In the genomic region with DNA sequence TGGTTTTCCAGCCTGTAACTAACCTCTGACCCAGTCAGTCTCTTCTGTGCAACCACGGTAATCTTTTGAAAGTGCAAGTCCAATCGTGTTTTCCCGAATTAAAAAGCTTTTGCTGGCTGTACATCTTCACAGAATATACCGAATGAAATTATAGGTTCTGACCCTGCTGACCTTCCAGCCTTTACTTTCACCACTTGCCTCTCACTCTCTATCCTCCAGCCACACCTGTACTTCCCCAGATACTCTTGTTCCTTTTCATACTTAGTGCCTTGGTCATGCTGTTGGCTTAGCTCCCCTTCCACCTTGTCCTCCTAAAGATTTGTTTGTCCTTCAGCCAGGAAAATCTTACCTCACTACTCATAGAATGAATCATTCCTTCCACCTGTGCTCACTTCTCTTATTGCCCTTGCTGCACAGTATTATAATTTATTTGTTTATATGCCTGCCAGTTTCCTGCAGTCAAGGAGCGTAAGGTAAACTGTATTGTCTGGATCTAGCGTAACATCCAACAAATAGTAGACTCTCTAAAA, we compare ENCODE assay signal across 15 cellular contexts. TPM values are rescaled to one million over a fixed set of nuclear protein-coding genes. Genes with fewer than 3 reads are reported as not detected.
DNase-seq lines count a peak whose midpoint lies in the region; ATAC-seq, FAIRE-seq and TF ChIP-seq lines count a peak whose summit lies in the region.
"Had no signal": no experiment of that assay in that cellular context is flagged by ENCODE, and none has a peak within 500 bp of the region (broad histone marks: within the 10 kb centered on the region; RNA-seq: fewer than 3 reads in every experiment).

No MANE protein-coding gene starts in this region.

- H3K4me3 Mint-ChIP-seq in CD4-positive, alpha-beta memory T cell: peak overlapping the region in 5 of 8 donors; percentile 5 to 61 (median 22)
- H3K4me3 Mint-ChIP-seq in IgD-negative memory B cell: peak overlapping the region in 2 of 4 donors; percentile 36 to 82
- peak overlapping the region in 4 of 10 donors; percentile 2 to 37 (median 26) for H3K4me3 Mint-ChIP-seq in naive thymus-derived CD4-positive, alpha-beta T cell

- H3K4me3 ChIP-seq in CD4-positive, alpha-beta memory T cell (ENCODE audit: low read length in 2 of 2): no peak overlapping the region
- no peak overlapping the region for H3K4me3 ChIP-seq in K562
- H3K4me3 ChIP-seq in naive thymus-derived CD4-positive, alpha-beta T cell (ENCODE audit: low read length): no peak overlapping the region

- H2AFZ ChIP-seq in K562 (ENCODE audit: low read depth, low read length): peak overlapping the region; percentile 89

- in situ Hi-C loops in K562 (cut with MboI): no loop called here

- POLR2A ChIA-PET in CD4-positive, alpha-beta memory T cell (lab: Charles Lee; ENCODE audit: partially characterized antibody): interaction anchor here (6.3 kb wide), 1 partner anchor 42 kb away, joined by 138 read pairs; the partner anchor contains the start of genes DNAJB9 and THAP5
- POLR2A ChIA-PET in K562 (lab: Yijun Ruan, JAX): interaction anchor here (1.0 to 3.1 kb wide), 2 partner anchors 9 to 41 kb away, joined by 5 to 19 read pairs; partner anchors contain the start of genes DNAJB9 and THAP5
- POLR2A ChIA-PET in naive thymus-derived CD4-positive, alpha-beta T cell (lab: Charles Lee): interaction anchor here (6.1 kb wide), 1 partner anchor 42 kb away, joined by 95 read pairs; the partner anchor contains the start of genes DNAJB9 and THAP5

- H3K9me3 Mint-ChIP-seq in CD4-positive, alpha-beta memory T cell: no peaks in the 10 kb centered on the region
- H3K9me3 Mint-ChIP-seq in IgD-negative memory B cell: no peaks in the 10 kb centered on the region
- H3K9me3 Mint-ChIP-seq in naive thymus-derived CD4-positive, alpha-beta T cell: peaks cover 0 to 3% (median 0%) of the 10 kb centered on the region in 11 donors

- TF ChIP-seq EP300 in K562 (IDR thresholded peaks at IDR 0.05; ENCODE audit: low read length): no peak

- no peak for TF ChIP-seq RAD21 in K562 (CRISPR knock-in tag; conservative IDR thresholded peaks at IDR 0.05 in 1 of 2, IDR thresholded peaks at IDR 0.05 in 1 of 2)

- WGBS in K562 (ENCODE audit: insufficient coverage, low coverage, missing lambda C conversion rate): 77% methylated on average over 6 of the region's 6 CpGs

- no peak overlapping the region for H3K4me2 ChIP-seq in K562 (ENCODE audit: insufficient read depth, low read length)
- H3K4me2 ChIP-seq: KMS-11 had no signal

- H3K9ac ChIP-seq in K562 (ENCODE audit: insufficient read depth in 1 of 2, low read depth in 2 of 2, low read length in 2 of 2): no peak overlapping the region
- H3K9ac ChIP-seq: KMS-11 had no signal

- no peaks in the 10 kb centered on the region for H3K27me3 ChIP-seq in CD4-positive, alpha-beta memory T cell (ENCODE audit: insufficient read depth, low read length)
- no peaks in the 10 kb centered on the region for H3K27me3 ChIP-seq in K562 (ENCODE audit: control insufficient read depth in 2 of 2, insufficient read depth in 2 of 2, low read length in 2 of 2)
- no peaks in the 10 kb centered on the region for H3K27me3 ChIP-seq in naive thymus-derived CD4-positive, alpha-beta T cell (ENCODE audit: control insufficient read depth in 2 of 2, insufficient read depth in 2 of 2, low read length in 2 of 2)

- no peak for TF ChIP-seq CTCF in K562 (IDR thresholded peaks at IDR 0.05 in 2 of 3, conservative IDR thresholded peaks at IDR 0.05 in 1 of 3; ENCODE audit: insufficient read depth in 2 of 3, low read depth in 1 of 3, low read length in 3 of 3)

- peaks cover 0 to 2% of the 10 kb centered on the region in 2 donors for H3K27me3 Mint-ChIP-seq in CD4-positive, alpha-beta memory T cell
- H3K27me3 Mint-ChIP-seq in IgD-negative memory B cell: no peaks in the 10 kb centered on the region
- H3K27me3 Mint-ChIP-seq in naive thymus-derived CD4-positive, alpha-beta T cell: peaks cover 0 to 10% (median 4%) of the 10 kb centered on the region in 5 donors

- no peak for ATAC-seq in K562
- ATAC-seq in naive thymus-derived CD4-positive, alpha-beta T cell: no peak
- ATAC-seq in GM21619 (IDR thresholded peaks at IDR 0.05; ENCODE audit: unreplicated experiment): no peak
- no peak for ATAC-seq in HG03135 (IDR thresholded peaks at IDR 0.05; ENCODE audit: unreplicated experiment)

- BruUV-seq in K562 (replicated peaks; lab: Mats Ljungman, UMichigan): no TSS peak

- no peak for TF ChIP-seq POLR2A in K562 (conservative IDR thresholded peaks at IDR 0.05)

- CTCF ChIA-PET in CD4-positive, alpha-beta memory T cell (lab: Charles Lee; ENCODE audit: partially characterized antibody): no interaction called here
- CTCF ChIA-PET in K562 (lab: Yijun Ruan, JAX; ENCODE audit: low intra/inter-chr PET ratio): no interaction called here
- CTCF ChIA-PET in naive thymus-derived CD4-positive, alpha-beta T cell (lab: Charles Lee): no interaction called here

- FAIRE-seq in K562 (lab: Jason Lieb, UNC): no peak
- FAIRE-seq: G401.6 had no signal

- H3K27ac ChIP-seq in CD4-positive, alpha-beta memory T cell (ENCODE audit: low read depth, low read length): no peak overlapping the region
- H3K27ac ChIP-seq in K562 (ENCODE audit: extremely low read depth, low read depth, low read length): no peak overlapping the region
- no peak overlapping the region for H3K27ac ChIP-seq in naive thymus-derived CD4-positive, alpha-beta T cell (ENCODE audit: low read depth, low read length)
- H3K27ac ChIP-seq: KMS-11 had no signal

- H3K9me3 ChIP-seq in CD4-positive, alpha-beta memory T cell (ENCODE audit: control insufficient read depth in 1 of 2, low read length in 2 of 2): no peaks in the 10 kb centered on the region
- H3K9me3 ChIP-seq in K562 (replicated peaks; ENCODE audit: control insufficient read depth, insufficient read depth, low read depth, low read length): no peaks in the 10 kb centered on the region
- no peaks in the 10 kb centered on the region for H3K9me3 ChIP-seq in naive thymus-derived CD4-positive, alpha-beta T cell (ENCODE audit: control insufficient read depth in 2 of 3, low read length in 3 of 3)

- H3K36me3 Mint-ChIP-seq in CD4-positive, alpha-beta memory T cell: peaks cover 0 to 11% of the 10 kb centered on the region in 2 donors
- peaks cover 1% of the 10 kb centered on the region for H3K36me3 Mint-ChIP-seq in IgD-negative memory B cell
- peaks cover 0 to 7% (median 0%) of the 10 kb centered on the region in 5 donors for H3K36me3 Mint-ChIP-seq in naive thymus-derived CD4-positive, alpha-beta T cell

- no peaks in the 10 kb centered on the region for H3K9me1 ChIP-seq in K562 (ENCODE audit: control insufficient read depth, insufficient read depth, low read length)

- intact Hi-C loops in CD4-positive, alpha-beta memory T cell (cut with micrococcal nuclease): no loop called here
- intact Hi-C loops in K562 (cut with micrococcal nuclease): no loop called here
- intact Hi-C loops in naive thymus-derived CD4-positive, alpha-beta T cell (cut with micrococcal nuclease): loop anchor here in 1 of 2 donors (5.0 to 10.0 kb wide), 3 partner anchors 633 to 1401 kb away; partner anchors contain the start of genes COG5, DLD and DUS4L

- DNase-seq in CD4-positive, alpha-beta memory T cell: no peak
- DNase-seq in K562 (ENCODE audit: extremely low read depth in 1 of 4, low spot score in 3 of 4): no peak
- DNase-seq in naive thymus-derived CD4-positive, alpha-beta T cell: no peak
- no peak for DNase-seq in EL
- DNase-seq in NCI-H1092 treated with DMSO at 0.1 percent for 48 hours (lab: John Stamatoyannopoulos, UW): no peak
- DNase-seq: activated effector memory CD4-positive, alpha-beta T cell treated with anti-CD3 and anti-CD28 coated beads, Interleukin-2, amount 50 U/mL, for 16 hours; central memory CD4-positive, alpha-beta T cell; mesenchymal stem cell; retina; SW 1271 had no signal

- peaks cover 18 to 41% (median 21%) of the 10 kb centered on the region in 4 donors for H3K4me1 Mint-ChIP-seq in CD4-positive, alpha-beta memory T cell
- peaks cover 14 to 19% (median 16%) of the 10 kb centered on the region in 3 donors for H3K4me1 Mint-ChIP-seq in IgD-negative memory B cell
- H3K4me1 Mint-ChIP-seq in naive thymus-derived CD4-positive, alpha-beta T cell: peaks cover 10 to 27% (median 17%) of the 10 kb centered on the region in 7 donors

- peak overlapping the region in 5 of 7 donors; percentile 47 to 100 (median 67) for H3K27ac Mint-ChIP-seq in CD4-positive, alpha-beta memory T cell
- peak overlapping the region; percentile 49 to 91 (median 72) for H3K27ac Mint-ChIP-seq in IgD-negative memory B cell
- H3K27ac Mint-ChIP-seq in naive thymus-derived CD4-positive, alpha-beta T cell: peak overlapping the region in 6 of 9 donors; percentile 2 to 85 (median 42)

- H3K79me2 ChIP-seq in K562 (ENCODE audit: control insufficient read depth, insufficient read depth, low read length): peaks cover 23% of the 10 kb centered on the region

- no peaks in the 10 kb centered on the region for H3K36me3 ChIP-seq in CD4-positive, alpha-beta memory T cell (ENCODE audit: insufficient read depth, low read length)
- no peaks in the 10 kb centered on the region for H3K36me3 ChIP-seq in K562 (ENCODE audit: control insufficient read depth, insufficient read depth, low read length)
- no peaks in the 10 kb centered on the region for H3K36me3 ChIP-seq in naive thymus-derived CD4-positive, alpha-beta T cell (ENCODE audit: control insufficient read depth in 2 of 3, insufficient read depth in 3 of 3, low read length in 3 of 3)

- peaks cover 28% of the 10 kb centered on the region for H3K4me1 ChIP-seq in CD4-positive, alpha-beta memory T cell (ENCODE audit: insufficient read depth, low read length)
- H3K4me1 ChIP-seq in K562 (replicated peaks in 1 of 2; ENCODE audit: control insufficient read depth in 2 of 2, insufficient read depth in 2 of 2, low read length in 2 of 2): peaks cover 11 to 21% of the 10 kb centered on the region in 2 experiments; a peak in 3 of 5 replicates
- peaks cover 18% of the 10 kb centered on the region in 2 donors for H3K4me1 ChIP-seq in naive thymus-derived CD4-positive, alpha-beta T cell (ENCODE audit: control insufficient read depth in 2 of 2, insufficient read depth in 2 of 2, low read length in 2 of 2)

- peaks cover 6% of the 10 kb centered on the region; the same call in 1 of the 2 replicates for H4K20me1 ChIP-seq in K562 (replicated peaks; ENCODE audit: control insufficient read depth, insufficient read depth, low read length)

RNA-seq across cellular contexts. Expression of gene PNPLA8, which starts 2.3 kb away (rescaled TPM):
- total RNA-seq in CD4-positive, alpha-beta memory T cell: 10 to 100 TPM; 28.0 to 28.9 TPM
- polyA plus RNA-seq in CD4-positive, alpha-beta memory T cell: 10 to 100 TPM; 20.9 to 28.8 TPM
- polyA plus RNA-seq in IgD-negative memory B cell (50.2 TPM), K562 (2011; rRNA removed) (16.3 and 27.6 TPM in 2 replicates), K562 (2014; fragmentation: Illumina TruSeq; extraction: Trizol) (12.0 and 15.9 TPM in 2 replicates), K562 (2014; fragmentation: Nextera tagmentation; extraction: Ambion mirVana) (10 to 100 TPM; 15.9 to 17.4 TPM), K562 (2014; rRNA removed) (10.2 and 21.5 TPM in 2 replicates)
- total RNA-seq in K562 (2011; cell fraction: chromatin; rRNA removed; ENCODE audit: low replicate concordance): 23.6 and 74.8 TPM in 2 replicates
- total RNA-seq in K562 (2011; cell fraction: nucleolus; rRNA removed): 4.5 and 6.6 TPM in 2 replicates
- total RNA-seq in K562 (2011; cell fraction: nucleoplasm; rRNA removed): 14.4 and 15.2 TPM in 2 replicates
- total RNA-seq in K562 (2014; rRNA removed) (12.0 and 13.5 TPM in 2 replicates), K562 (2014; rRNA removed; fragmentation: Illumina TruSeq; extraction: Trizol) (20.2 and 25.2 TPM in 2 replicates), K562 (2015; rRNA removed; fragmentation: Illumina TruSeq; extraction: Trizol) (13.5 and 16.3 TPM in 2 replicates), K562 (2021) (12.8 and 13.0 TPM in 2 replicates)
- 2.6 and 5.5 TPM in 2 replicates for polyA plus RNA-seq in K562 (2011; cell fraction: cytosol; rRNA removed)
- 5.1 and 7.9 TPM in 2 replicates for polyA plus RNA-seq in K562 (2011; cell fraction: nucleus; rRNA removed)
- 11.6 and 21.5 TPM in 2 replicates for polyA plus RNA-seq in K562 (2012)
- polyA minus RNA-seq in K562 (2011; rRNA and poly(A)+ RNA removed): 37.2 and 42.3 TPM in 2 replicates
- 21.1 and 25.7 TPM in 2 replicates for polyA minus RNA-seq in K562 (2011; cell fraction: cytosol; rRNA and poly(A)+ RNA removed)
- 10.8 and 17.9 TPM in 2 replicates for polyA minus RNA-seq in K562 (2011; cell fraction: nucleus; rRNA and poly(A)+ RNA removed)
- total RNA-seq in naive thymus-derived CD4-positive, alpha-beta T cell: 10 to 100 TPM; 18.5 to 89.9 (median 29.8) TPM
- 10 to 100 TPM; 25.9 to 32.7 TPM for polyA plus RNA-seq in naive thymus-derived CD4-positive, alpha-beta T cell

RNA-seq across cellular contexts. Expression of gene THAP5, which starts 41.3 kb away (rescaled TPM):
- total RNA-seq in CD4-positive, alpha-beta memory T cell: 10 to 100 TPM; 45.9 to 52.8 TPM
- 10 to 100 TPM; 16.7 to 29.0 TPM for polyA plus RNA-seq in CD4-positive, alpha-beta memory T cell
- polyA plus RNA-seq in IgD-negative memory B cell (27.3 TPM), K562 (2011; rRNA removed) (11.0 and 19.6 TPM in 2 replicates), K562 (2014; fragmentation: Illumina TruSeq; extraction: Trizol) (34.7 and 41.7 TPM in 2 replicates), K562 (2014; fragmentation: Nextera tagmentation; extraction: Ambion mirVana) (10 to 100 TPM; 26.3 to 27.8 TPM), K562 (2014; rRNA removed) (16.5 and 17.3 TPM in 2 replicates)
- 10.0 and 35.7 TPM in 2 replicates for total RNA-seq in K562 (2011; cell fraction: chromatin; rRNA removed; ENCODE audit: low replicate concordance)
- 11.5 and 13.6 TPM in 2 replicates for total RNA-seq in K562 (2011; cell fraction: nucleolus; rRNA removed)
- total RNA-seq in K562 (2011; cell fraction: nucleoplasm; rRNA removed): 20.3 and 27.3 TPM in 2 replicates
- total RNA-seq in K562 (2014; rRNA removed) (26.4 and 28.2 TPM in 2 replicates), K562 (2014; rRNA removed; fragmentation: Illumina TruSeq; extraction: Trizol) (47.2 and 57.9 TPM in 2 replicates), K562 (2015; rRNA removed; fragmentation: Illumina TruSeq; extraction: Trizol) (52.1 and 58.1 TPM in 2 replicates), K562 (2021) (30.9 and 31.4 TPM in 2 replicates)
- polyA plus RNA-seq in K562 (2011; cell fraction: cytosol; rRNA removed): 2.6 and 5.2 TPM in 2 replicates
- polyA plus RNA-seq in K562 (2011; cell fraction: nucleus; rRNA removed): 5.4 and 8.1 TPM in 2 replicates
- polyA plus RNA-seq in K562 (2012): 19.2 and 22.6 TPM in 2 replicates
- 40.2 and 47.4 TPM in 2 replicates for polyA minus RNA-seq in K562 (2011; rRNA and poly(A)+ RNA removed)
- polyA minus RNA-seq in K562 (2011; cell fraction: cytosol; rRNA and poly(A)+ RNA removed): 16.4 and 19.6 TPM in 2 replicates
- polyA minus RNA-seq in K562 (2011; cell fraction: nucleus; rRNA and poly(A)+ RNA removed): 14.3 and 22.7 TPM in 2 replicates
- 10 to 100 TPM; 21.0 to 54.7 (median 30.8) TPM for total RNA-seq in naive thymus-derived CD4-positive, alpha-beta T cell
- polyA plus RNA-seq in naive thymus-derived CD4-positive, alpha-beta T cell: 10 to 100 TPM; 23.1 to 28.7 TPM

RNA-seq across cellular contexts. Expression of gene DNAJB9, which starts 41.4 kb away (rescaled TPM):
- total RNA-seq in CD4-positive, alpha-beta memory T cell: 10 to 100 TPM; 43.6 to 49.3 TPM
- polyA plus RNA-seq in CD4-positive, alpha-beta memory T cell: 100 to 1,000 TPM in 1 of 2 donors, 10 to 100 TPM in 1; 30.2 to 138 TPM
- 29.5 TPM for polyA plus RNA-seq in IgD-negative memory B cell
- 8.2 and 33.1 TPM in 2 replicates for total RNA-seq in K562 (2011; cell fraction: chromatin; rRNA removed; ENCODE audit: low replicate concordance)
- 8.5 and 13.6 TPM in 2 replicates for total RNA-seq in K562 (2011; cell fraction: nucleolus; rRNA removed)
- 21.3 and 26.8 TPM in 2 replicates for total RNA-seq in K562 (2011; cell fraction: nucleoplasm; rRNA removed)
- total RNA-seq in K562 (2014; rRNA removed): 34.2 and 35.9 TPM in 2 replicates
- total RNA-seq in K562 (2014; rRNA removed; fragmentation: Illumina TruSeq; extraction: Trizol): 13.5 and 15.3 TPM in 2 replicates
- 11.2 and 11.4 TPM in 2 replicates for total RNA-seq in K562 (2015; rRNA removed; fragmentation: Illumina TruSeq; extraction: Trizol)
- total RNA-seq in K562 (2021): 9.0 and 9.6 TPM in 2 replicates
- polyA plus RNA-seq in K562 (2011; rRNA removed): 7.6 and 8.9 TPM in 2 replicates
- polyA plus RNA-seq in K562 (2011; cell fraction: cytosol; rRNA removed): 4.4 and 5.5 TPM in 2 replicates
- polyA plus RNA-seq in K562 (2011; cell fraction: nucleus; rRNA removed): 5.3 and 5.4 TPM in 2 replicates
- polyA plus RNA-seq in K562 (2012): 9.7 and 19.9 TPM in 2 replicates
- 7.8 and 8.6 TPM in 2 replicates for polyA plus RNA-seq in K562 (2014; fragmentation: Illumina TruSeq; extraction: Trizol)
- 1 to 10 TPM; 4.3 to 5.3 TPM for polyA plus RNA-seq in K562 (2014; fragmentation: Nextera tagmentation; extraction: Ambion mirVana)
- 9.1 and 15.1 TPM in 2 replicates for polyA plus RNA-seq in K562 (2014; rRNA removed)
- 8.4 and 11.9 TPM in 2 replicates for polyA minus RNA-seq in K562 (2011; rRNA and poly(A)+ RNA removed)
- polyA minus RNA-seq in K562 (2011; cell fraction: cytosol; rRNA and poly(A)+ RNA removed): 7.1 and 7.5 TPM in 2 replicates
- 7.1 and 17.2 TPM in 2 replicates for polyA minus RNA-seq in K562 (2011; cell fraction: nucleus; rRNA and poly(A)+ RNA removed)
- 10 to 100 TPM; 22.7 to 50.0 (median 29.3) TPM for total RNA-seq in naive thymus-derived CD4-positive, alpha-beta T cell
- 10 to 100 TPM; 16.8 to 37.3 TPM for polyA plus RNA-seq in naive thymus-derived CD4-positive, alpha-beta T cell
